In genomic region chr1:165598676-165599059, GRCh38 we compare ENCODE assay signal across 9 cellular contexts. TPM values are rescaled to one million over a fixed set of nuclear protein-coding genes. Genes with fewer than 3 reads are reported as not detected.
DNase-seq lines count a peak whose midpoint lies in the region; ATAC-seq, FAIRE-seq and TF ChIP-seq lines count a peak whose summit lies in the region.
"Had no signal": no experiment of that assay in that cellular context is flagged by ENCODE, and none has a peak within 500 bp of the region (broad histone marks: within the 10 kb centered on the region; RNA-seq: fewer than 3 reads in every experiment).

No MANE protein-coding gene starts in this region.

- no peaks in the 10 kb centered on the region for H4K20me1 ChIP-seq in astrocyte (ENCODE audit: insufficient read depth, low read length)

- H3K9me3 Mint-ChIP-seq in astrocyte (ENCODE audit: unreplicated experiment), result no peaks in the 10 kb centered on the region

- no peaks in the 10 kb centered on the region for H3K36me3 Mint-ChIP-seq in astrocyte (ENCODE audit: low read depth, unreplicated experiment)

- ATAC-seq in right lobe of liver (peak in 2 of 4 donors; percentile 9 to 13), upper lobe of right lung (no peak), GM19351 (IDR thresholded peaks at IDR 0.05; ENCODE audit: unreplicated experiment) (no peak)

- H2AFZ ChIP-seq in ACC112 (ENCODE audit: low read length, unreplicated experiment), result peak overlapping the region; percentile 93
- peak overlapping the region; percentile 84 for H2AFZ ChIP-seq in astrocyte (ENCODE audit: low read depth, low read length)

- no peaks in the 10 kb centered on the region for H3K9me3 ChIP-seq in HAP-1
- H3K9me3 ChIP-seq in astrocyte (ENCODE audit: insufficient read depth, low read depth, low read length), result no peaks in the 10 kb centered on the region
- no peaks in the 10 kb centered on the region for H3K9me3 ChIP-seq in right lobe of liver
- H3K9me3 ChIP-seq in upper lobe of right lung, result no peaks in the 10 kb centered on the region

- H3K9ac ChIP-seq in astrocyte (ENCODE audit: low read length), result peak overlapping the region; percentile 88

- H3K27ac ChIP-seq in ACC112 (ENCODE audit: low read depth, low read length) (peak overlapping the region; percentile 81), astrocyte (ENCODE audit: low read depth, low read length) (peak overlapping the region; percentile 94), right lobe of liver (peak overlapping the region; percentile 27 to 52 (median 31)), upper lobe of right lung (peak overlapping the region; percentile 64)

- H3K79me2 ChIP-seq in ACC112 (ENCODE audit: control insufficient read depth, insufficient read depth, low read length, unreplicated experiment), result no peaks in the 10 kb centered on the region
- no peaks in the 10 kb centered on the region for H3K79me2 ChIP-seq in astrocyte (ENCODE audit: insufficient read depth, low read length)

- H3K36me3 ChIP-seq in ACC112 (ENCODE audit: insufficient read depth, low read length), result no peaks in the 10 kb centered on the region
- no peaks in the 10 kb centered on the region for H3K36me3 ChIP-seq in HAP-1 (replicated peaks)
- no peaks in the 10 kb centered on the region for H3K36me3 ChIP-seq in astrocyte (ENCODE audit: insufficient read depth, low read length)
- H3K36me3 ChIP-seq in right lobe of liver, result no peaks in the 10 kb centered on the region
- H3K36me3 ChIP-seq in upper lobe of right lung, result no peaks in the 10 kb centered on the region

- H3K4me1 ChIP-seq in ACC112 (ENCODE audit: control insufficient read depth, insufficient read depth, low read length, unreplicated experiment) (peaks cover 19% of the 10 kb centered on the region), HAP-1 (peaks cover 6% of the 10 kb centered on the region), astrocyte (ENCODE audit: insufficient read depth, low read length) (peaks cover 19% of the 10 kb centered on the region), right lobe of liver (peaks cover 0 to 9% (median 0%) of the 10 kb centered on the region in 4 donors), upper lobe of right lung (peaks cover 11% of the 10 kb centered on the region)

- no peak for TF ChIP-seq POLR2A in right lobe of liver (IDR thresholded peaks at IDR 0.05)

- intact Hi-C loops in right lobe of liver (cut with DNase I) (loop anchor here (10.0 kb wide), 2 partner anchors 204 to 344 kb away; no protein-coding TSS in a partner anchor), upper lobe of right lung (cut with DNase I) (no loop called here)

- no peak for TF ChIP-seq CTCF in astrocyte (IDR thresholded peaks at IDR 0.05; ENCODE audit: insufficient read depth, low read depth, low read length)
- no peak for TF ChIP-seq CTCF in right lobe of liver (IDR thresholded peaks at IDR 0.05)
- TF ChIP-seq CTCF in upper lobe of right lung (IDR thresholded peaks at IDR 0.05), result no peak

- peaks cover 13% of the 10 kb centered on the region for H3K27me3 Mint-ChIP-seq in astrocyte (ENCODE audit: low read depth, unreplicated experiment)

- DNase-seq in HAP-1 (ENCODE audit: low spot score in 2 of 2) (no peak), astrocyte (ENCODE audit: low read depth) (no peak), right lobe of liver (no peak), upper lobe of right lung (no peak), frontal cortex (ENCODE audit: low spot score in 2 of 2) (no peak), NCI-H510A treated with DMSO at 0.1 percent for 48 hours (lab: John Stamatoyannopoulos, UW) (no peak)

- peak overlapping the region; percentile 95 for H3K4me2 ChIP-seq in astrocyte (ENCODE audit: low read length)

- WGBS in right lobe of liver (ENCODE audit: insufficient coverage, low coverage, low lambda C conversion rate, missing lambda C conversion rate), result 9% methylated on average over 3 of the region's 3 CpGs

- no peak for FAIRE-seq in astrocyte (lab: Jason Lieb, UNC)
- FAIRE-seq in frontal cortex (lab: Jason Lieb, UNC), result no peak

- H3K27ac Mint-ChIP-seq in astrocyte (ENCODE audit: unreplicated experiment), result peak overlapping the region; percentile 95

- peaks cover 11% of the 10 kb centered on the region for H3K27me3 ChIP-seq in ACC112 (ENCODE audit: insufficient read depth, low read length)
- peaks cover 24% of the 10 kb centered on the region for H3K27me3 ChIP-seq in HAP-1 (ENCODE audit: low read depth)
- H3K27me3 ChIP-seq in astrocyte (ENCODE audit: insufficient read depth, low read length), result peaks cover 18% of the 10 kb centered on the region
- H3K27me3 ChIP-seq in right lobe of liver, result no peaks in the 10 kb centered on the region
- no peaks in the 10 kb centered on the region for H3K27me3 ChIP-seq in upper lobe of right lung

- in situ Hi-C loops in HAP-1 (cut with MboI; ENCODE audit: low sequenced_read_pairs), result loop anchor here (10.0 kb wide), 1 partner anchor 464 kb away; no protein-coding TSS in a partner anchor

- peak overlapping the region; percentile 82 for H3K4me3 ChIP-seq in ACC112 (ENCODE audit: low read depth, low read length)
- peak overlapping the region; percentile 36 for H3K4me3 ChIP-seq in HAP-1
- peak overlapping the region; percentile 62 for H3K4me3 ChIP-seq in astrocyte (ENCODE audit: insufficient read depth, low read depth, low read length)
- H3K4me3 ChIP-seq in right lobe of liver, result peak overlapping the region; percentile 41 to 63 (median 60)
- peak overlapping the region; percentile 63 for H3K4me3 ChIP-seq in upper lobe of right lung

- peaks cover 16% of the 10 kb centered on the region for H3K4me1 Mint-ChIP-seq in astrocyte (ENCODE audit: low read depth, unreplicated experiment)

- peak overlapping the region; percentile 86 for H3K4me3 Mint-ChIP-seq in astrocyte (ENCODE audit: unreplicated experiment)

RNA-seq across cellular contexts. Expression of gene MGST3, which starts 32.4 kb away (rescaled TPM):
- total RNA-seq in astrocyte (192 and 210 TPM in 2 replicates), right lobe of liver (100 to 1,000 TPM in 3 of 6 experiments, 10 to 100 TPM in 3; 74.0 to 141 (median 103) TPM), upper lobe of right lung (181 TPM), frontal cortex (162 TPM)

RNA-seq across cellular contexts. Expression of gene LRRC52, which starts 54.9 kb away (rescaled TPM):
- total RNA-seq in astrocyte, result not detected in 2 replicates
- not detected for total RNA-seq in right lobe of liver
- total RNA-seq in upper lobe of right lung, result 0.87 TPM
- not detected for total RNA-seq in frontal cortex
- total RNA-seq: lung microvascular endothelial cell had no signal

Comparison
In these comparisons a context has a peak if more than half of its experiments do, and no peak if none do; other contexts are left out.
1. H3K27ac ChIP-seq: peak in every context shown above with its lines; median percentile 94 in astrocyte; 81 in ACC112; 64 in upper lobe of right lung; 31 in right lobe of liver.